Comparison of ENCODE assay signal across 1 cellular context in genomic region chr1:89942825-89943658, GRCh38.
TF ChIP-seq lines count a peak whose summit lies in the region.

No MANE protein-coding gene starts in this region.

TF ChIP-seq in HepG2, 621 proteins besides CTCF, POLR2A, EP300 and RAD21 (continued from another document and continues in another):
- TF ChIP-seq HOXA9 (CRISPR knock-in tag; IDR thresholded peaks at IDR 0.05; ENCODE audit: borderline replicate concordance) (no peak), MTF2 (CRISPR knock-in tag; IDR thresholded peaks at IDR 0.05; ENCODE audit: borderline replicate concordance) (no peak), ZNF780A (CRISPR knock-in tag; IDR thresholded peaks at IDR 0.05) (no peak), ZFAT (CRISPR knock-in tag; conservative IDR thresholded peaks at IDR 0.05) (no peak), KLF16 (CRISPR knock-in tag; IDR thresholded peaks at IDR 0.05) (peak in 1 of 2 experiments; percentile 67; a peak in 2 of 4 replicates), ZNF720 (CRISPR knock-in tag; IDR thresholded peaks at IDR 0.05) (no peak), ZBTB49 (CRISPR knock-in tag; IDR thresholded peaks at IDR 0.05; ENCODE audit: borderline replicate concordance) (no peak), ZNF710 (CRISPR knock-in tag; IDR thresholded peaks at IDR 0.05; ENCODE audit: borderline replicate concordance) (peak; percentile 65; the same call in 1 of the 2 replicates), ARID5B (CRISPR knock-in tag; IDR thresholded peaks at IDR 0.05) (peak; percentile 89; the same call in 1 of the 2 replicates), AKNA (CRISPR knock-in tag; IDR thresholded peaks at IDR 0.05; ENCODE audit: borderline replicate concordance) (no peak), TFAP4 (IDR thresholded peaks at IDR 0.05; ENCODE audit: borderline replicate concordance, low read depth) (peak; percentile 54; the same call in 1 of the 2 replicates), KDM6A (CRISPR knock-in tag; IDR thresholded peaks at IDR 0.05; ENCODE audit: low read depth) (0 out of 2 replicates have a peak, but pooled peaks have one; percentile 5), CAMTA2 (CRISPR knock-in tag; IDR thresholded peaks at IDR 0.05; ENCODE audit: borderline replicate concordance) (no peak), XRCC5 (optimal IDR thresholded peaks at IDR 0.05; ENCODE audit: low read length) (no peak), ZNF839 (CRISPR knock-in tag; IDR thresholded peaks at IDR 0.05; ENCODE audit: borderline replicate concordance) (no peak), BRCA1 (CRISPR knock-in tag; IDR thresholded peaks at IDR 0.05) (no peak), ZFP62 (CRISPR knock-in tag; IDR thresholded peaks at IDR 0.05) (no peak), ZFP37 (CRISPR knock-in tag; IDR thresholded peaks at IDR 0.05; ENCODE audit: borderline replicate concordance) (no peak), GMEB2 (CRISPR knock-in tag; IDR thresholded peaks at IDR 0.05; ENCODE audit: low read depth) (no peak), RERE (CRISPR knock-in tag; IDR thresholded peaks at IDR 0.05; ENCODE audit: low read depth) (peak; percentile 79), ZNF691 (CRISPR knock-in tag; IDR thresholded peaks at IDR 0.05; ENCODE audit: borderline replicate concordance, low read depth) (peak; percentile 61; the same call in 1 of the 2 replicates), ZC3H13 (CRISPR knock-in tag; IDR thresholded peaks at IDR 0.05) (no peak), ZNF784 (CRISPR knock-in tag; IDR thresholded peaks at IDR 0.05; ENCODE audit: borderline replicate concordance) (no peak), ZNF124 (CRISPR knock-in tag; IDR thresholded peaks at IDR 0.05) (no peak), GMEB1 (CRISPR knock-in tag; IDR thresholded peaks at IDR 0.05; ENCODE audit: borderline replicate concordance) (no peak)
